Comparison of ENCODE assay signal across 35 cellular contexts in genomic region chr6:85343428-85343827, GRCh38.
"Had no signal": no experiment of that assay in that cellular context is flagged by ENCODE, and none has a peak within 500 bp of the region (broad histone marks: within the 10 kb centered on the region; RNA-seq: fewer than 3 reads in every experiment).

No MANE protein-coding gene starts in this region.

- H3K36me3 Mint-ChIP-seq: activated CD8-positive, alpha-beta memory T cell treated with anti-CD3 and anti-CD28 coated beads, Interleukin-2, amount 10 ng/mL, durations not matched to agents 7 days and 5 days; activated naive CD4-positive, alpha-beta T cell treated with anti-CD3 and anti-CD28 coated beads, Interleukin-2, amount 50 U/mL, for 72 hours; WTC11 had no signal

- DNase-seq: activated CD4-positive, alpha-beta T cell treated with anti-CD3 and anti-CD28 coated beads for 1 hour; activated CD4-positive, alpha-beta T cell treated with anti-CD3 and anti-CD28 coated beads, Interleukin-2, amount 10 ng/mL, durations not matched to agents 24 days and 14 days; activated CD4-positive, alpha-beta T cell treated with anti-CD3 and anti-CD28 coated beads, Interleukin-2, amount 50 U/mL, for 48 hours; activated CD8-positive, alpha-beta memory T cell treated with anti-CD3 and anti-CD28 coated beads, Interleukin-2, amount 10 ng/mL, durations not matched to agents 7 days and 5 days; activated effector memory CD4-positive, alpha-beta T cell treated with anti-CD3 and anti-CD28 coated beads, Interleukin-2, amount 50 U/mL, for 16 hours; activated naive CD4-positive, alpha-beta T cell treated with Interleukin-2 at 50 U/mL for 16 hours; activated naive CD8-positive, alpha-beta T cell treated with anti-CD3 and anti-CD28 coated beads, Interleukin-2, amount 50 U/mL, for 24 hours; activated T-cell treated with anti-CD3 and anti-CD28 coated beads, Interleukin-2, amount 50 U/mL, for 4 hours; amniotic stem cell; body of pancreas; central memory CD4-positive, alpha-beta T cell; KBM-7; MG63; NCI-H1092 treated with DMSO at 0.1 percent for 48 hours; NCI-H1417 treated with DMSO at 0.1 percent for 48 hours; NCI-H1694; NCI-H2029; NCI-H2107; NCI-H2171 treated with DMSO at 0.1 percent for 48 hours; NCI-H345; NCI-H510A; NCI-H526 treated with DMSO at 0.1 percent for 48 hours; NCI-H82; NK-92 treated with Interleukin-12 subunit alpha and Interleukin-12 subunit beta, amount 100 ng/mL, for 24 hours; OCI-M1; Right ventricle myocardium superior; SW 1271 had no signal

- H3K9me3 ChIP-seq: ascending aorta, body of pancreas, MG63, SJSA1 had no signal

- H3K27me3 ChIP-seq: ascending aorta, body of pancreas, MG63, SJSA1 had no signal

- H3K9me3 Mint-ChIP-seq: activated CD4-positive, alpha-beta T cell treated with anti-CD3 and anti-CD28 coated beads, Interleukin-2, amount 10 ng/mL, durations not matched to agents 24 days and 14 days; activated naive CD4-positive, alpha-beta T cell treated with anti-CD3 and anti-CD28 coated beads, Interleukin-2, amount 50 U/mL, for 72 hours; activated naive CD8-positive, alpha-beta T cell treated with anti-CD3 and anti-CD28 coated beads, Interleukin-2, amount 50 U/mL, for 24 hours; activated T-cell treated with anti-CD3 and anti-CD28 coated beads, Interleukin-2, amount 50 U/mL, for 4 hours; WTC11 had no signal

- H3K27ac Mint-ChIP-seq: activated CD4-positive, alpha-beta T cell treated with anti-CD3 and anti-CD28 coated beads, Interleukin-2, amount 10 ng/mL, durations not matched to agents 24 days and 14 days; activated CD8-positive, alpha-beta memory T cell treated with anti-CD3 and anti-CD28 coated beads, Interleukin-2, amount 10 ng/mL, durations not matched to agents 7 days and 5 days; activated naive CD4-positive, alpha-beta T cell treated with anti-CD3 and anti-CD28 coated beads, Interleukin-2, amount 50 U/mL, for 72 hours; activated naive CD8-positive, alpha-beta T cell treated with anti-CD3 and anti-CD28 coated beads, Interleukin-2, amount 50 U/mL, for 24 hours; WTC11 had no signal

- H3K4me1 Mint-ChIP-seq: activated CD4-positive, alpha-beta T cell treated with anti-CD3 and anti-CD28 coated beads, Interleukin-2, amount 10 ng/mL, durations not matched to agents 24 days and 14 days; activated CD8-positive, alpha-beta memory T cell treated with anti-CD3 and anti-CD28 coated beads, Interleukin-2, amount 10 ng/mL, durations not matched to agents 7 days and 5 days; activated naive CD8-positive, alpha-beta T cell treated with anti-CD3 and anti-CD28 coated beads, Interleukin-2, amount 50 U/mL, for 24 hours; WTC11 had no signal

- H3K4me3 Mint-ChIP-seq: activated CD4-positive, alpha-beta T cell treated with anti-CD3 and anti-CD28 coated beads, Interleukin-2, amount 10 ng/mL, durations not matched to agents 24 days and 14 days; activated CD8-positive, alpha-beta memory T cell treated with anti-CD3 and anti-CD28 coated beads, Interleukin-2, amount 10 ng/mL, durations not matched to agents 7 days and 5 days; activated naive CD8-positive, alpha-beta T cell treated with anti-CD3 and anti-CD28 coated beads, Interleukin-2, amount 50 U/mL, for 24 hours; activated T-cell treated with anti-CD3 and anti-CD28 coated beads, Interleukin-2, amount 50 U/mL, for 4 hours; WTC11 had no signal

- H3K4me3 ChIP-seq: ascending aorta, body of pancreas, MG63, SJSA1 had no signal

- H3K36me3 ChIP-seq: ascending aorta, MG63, SJSA1 had no signal

- ATAC-seq: activated CD8-positive, alpha-beta memory T cell treated with anti-CD3 and anti-CD28 coated beads, Interleukin-2, amount 10 ng/mL, durations not matched to agents 7 days and 5 days; activated naive CD4-positive, alpha-beta T cell treated with anti-CD3 and anti-CD28 coated beads, Interleukin-2, amount 50 U/mL, for 72 hours; activated naive CD8-positive, alpha-beta T cell treated with anti-CD3 and anti-CD28 coated beads, Interleukin-2, amount 50 U/mL, for 24 hours; activated T-cell treated with anti-CD3 and anti-CD28 coated beads, Interleukin-2, amount 50 U/mL, for 4 hours; body of pancreas; Panc1; SK-N-SH treated with all-trans-retinoic acid at 6 μM for 48 hours; WTC11 had no signal

- H3K27ac ChIP-seq: ascending aorta, body of pancreas, RWPE1, SJSA1 had no signal

- FAIRE-seq: bronchial epithelial cell had no signal

- H3K4me1 ChIP-seq: ascending aorta, body of pancreas, SJSA1 had no signal
